21 cellular contexts compared by ENCODE assay signal in genomic region chr14:30240002-30240401, GRCh38.
DNase-seq lines count a peak whose midpoint lies in the region; ATAC-seq and TF ChIP-seq lines count a peak whose summit lies in the region.
"Had no signal": no experiment of that assay in that cellular context is flagged by ENCODE, and none has a peak within 500 bp of the region (broad histone marks: within the 10 kb centered on the region; RNA-seq: fewer than 3 reads in every experiment).

No MANE protein-coding gene starts in this region.

- H3K36me3 Mint-ChIP-seq in neural crest cell (ENCODE audit: low read depth): no peaks in the 10 kb centered on the region
- H3K36me3 Mint-ChIP-seq: CD8-positive, alpha-beta T cell; IgD-negative memory B cell had no signal

- no peak overlapping the region for H3K27ac Mint-ChIP-seq in neural crest cell (ENCODE audit: unreplicated experiment)
- H3K27ac Mint-ChIP-seq: CD8-positive, alpha-beta T cell; IgD-negative memory B cell had no signal

- DNase-seq in ELR (ENCODE audit: low read depth) (peak; percentile 40), NCI-H2227 (lab: John Stamatoyannopoulos, UW; ENCODE audit: unreplicated experiment) (peak; percentile 62), caudate nucleus (lab: John Stamatoyannopoulos, UW) (no peak), neural crest cell (ENCODE audit: low read depth, low spot score) (peak; percentile 5), UCSD-AML1 (lab: John Stamatoyannopoulos, UW; ENCODE audit: unreplicated experiment) (no peak)
- DNase-seq in activated CD8-positive, alpha-beta memory T cell treated with anti-CD3 and anti-CD28 coated beads, Interleukin-2, amount 50 U/mL, for 4 hours: no peak
- no peak for DNase-seq in stimulated activated CD4-positive, alpha-beta T cell treated with anti-CD3 and anti-CD28 coated beads, Interleukin-15, amount 100 ng/mL, for 24 hours
- DNase-seq: Calu3; CD8-positive, alpha-beta T cell; H7; Karpas-422; MG63; NCI-H1048; NCI-H187 treated with DMSO at 0.1 percent for 48 hours; NCI-H82; OCI-M1; Right ventricle myocardium superior; SK-N-SH had no signal

- no peak overlapping the region for H3K4me3 Mint-ChIP-seq in neural crest cell
- H3K4me3 Mint-ChIP-seq: CD8-positive, alpha-beta T cell; IgD-negative memory B cell had no signal

- no peaks in the 10 kb centered on the region for H3K27me3 Mint-ChIP-seq in neural crest cell (ENCODE audit: low read depth)

- ATAC-seq in HG02571 (IDR thresholded peaks at IDR 0.05; ENCODE audit: unreplicated experiment): no peak
- ATAC-seq: CD8-positive, alpha-beta T cell had no signal

- peaks cover 26% of the 10 kb centered on the region for H3K4me1 Mint-ChIP-seq in neural crest cell
- H3K4me1 Mint-ChIP-seq: IgD-negative memory B cell had no signal

- H3K9me3 Mint-ChIP-seq in neural crest cell: no peaks in the 10 kb centered on the region

- TF ChIP-seq CTCF in neural crest cell (conservative IDR thresholded peaks at IDR 0.05): no peak

- H3K27ac ChIP-seq in caudate nucleus (ENCODE audit: low read depth, low read length): peak overlapping the region; percentile 89
- H3K27ac ChIP-seq: BLaER1 treated with 17β-estradiol and CSF1 and Interleukin-3, amounts not matched to agents 10 nM and 100 nM had no signal

Comparison
In these comparisons a context has a peak if more than half of its experiments do, and no peak if none do; other contexts are left out.
1. DNase-seq: peak in ELR (single experiment), NCI-H2227 (single experiment) and neural crest cell (single experiment); none in caudate nucleus (0 of 61), UCSD-AML1 (single experiment), activated CD8-positive, alpha-beta memory T cell treated with anti-CD3 and anti-CD28 coated beads, Interleukin-2, amount 50 U/mL, for 4 hours (single experiment) and stimulated activated CD4-positive, alpha-beta T cell treated with anti-CD3 and anti-CD28 coated beads, Interleukin-15, amount 100 ng/mL, for 24 hours (single experiment).